In the genomic region with DNA sequence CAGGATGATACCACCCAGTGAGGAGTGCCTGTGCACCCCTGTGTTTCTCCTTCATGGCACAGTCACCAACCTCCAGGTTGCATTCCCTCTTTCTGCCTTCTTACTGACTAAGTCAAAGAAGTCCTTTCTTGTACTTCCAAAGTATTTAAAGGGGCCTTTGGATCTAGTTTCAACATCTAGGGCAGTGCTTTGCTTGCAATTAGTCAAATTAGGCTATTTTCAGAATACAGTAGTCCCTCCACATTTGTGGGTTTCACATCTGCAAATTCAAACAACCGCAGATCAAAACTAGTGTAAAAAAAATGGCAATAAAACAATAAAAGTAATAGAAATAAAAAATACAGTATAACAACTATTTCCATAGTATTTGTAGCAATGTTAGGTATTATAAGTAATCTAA, we compare ENCODE assay signal across 2 cellular contexts.
TF ChIP-seq lines count a peak whose summit lies in the region.

No MANE protein-coding gene starts in this region.

TF ChIP-seq in GM23338, 12 proteins besides CTCF, POLR2A, EP300 and RAD21 (continued from another document):
- TF ChIP-seq, protein P1, sequence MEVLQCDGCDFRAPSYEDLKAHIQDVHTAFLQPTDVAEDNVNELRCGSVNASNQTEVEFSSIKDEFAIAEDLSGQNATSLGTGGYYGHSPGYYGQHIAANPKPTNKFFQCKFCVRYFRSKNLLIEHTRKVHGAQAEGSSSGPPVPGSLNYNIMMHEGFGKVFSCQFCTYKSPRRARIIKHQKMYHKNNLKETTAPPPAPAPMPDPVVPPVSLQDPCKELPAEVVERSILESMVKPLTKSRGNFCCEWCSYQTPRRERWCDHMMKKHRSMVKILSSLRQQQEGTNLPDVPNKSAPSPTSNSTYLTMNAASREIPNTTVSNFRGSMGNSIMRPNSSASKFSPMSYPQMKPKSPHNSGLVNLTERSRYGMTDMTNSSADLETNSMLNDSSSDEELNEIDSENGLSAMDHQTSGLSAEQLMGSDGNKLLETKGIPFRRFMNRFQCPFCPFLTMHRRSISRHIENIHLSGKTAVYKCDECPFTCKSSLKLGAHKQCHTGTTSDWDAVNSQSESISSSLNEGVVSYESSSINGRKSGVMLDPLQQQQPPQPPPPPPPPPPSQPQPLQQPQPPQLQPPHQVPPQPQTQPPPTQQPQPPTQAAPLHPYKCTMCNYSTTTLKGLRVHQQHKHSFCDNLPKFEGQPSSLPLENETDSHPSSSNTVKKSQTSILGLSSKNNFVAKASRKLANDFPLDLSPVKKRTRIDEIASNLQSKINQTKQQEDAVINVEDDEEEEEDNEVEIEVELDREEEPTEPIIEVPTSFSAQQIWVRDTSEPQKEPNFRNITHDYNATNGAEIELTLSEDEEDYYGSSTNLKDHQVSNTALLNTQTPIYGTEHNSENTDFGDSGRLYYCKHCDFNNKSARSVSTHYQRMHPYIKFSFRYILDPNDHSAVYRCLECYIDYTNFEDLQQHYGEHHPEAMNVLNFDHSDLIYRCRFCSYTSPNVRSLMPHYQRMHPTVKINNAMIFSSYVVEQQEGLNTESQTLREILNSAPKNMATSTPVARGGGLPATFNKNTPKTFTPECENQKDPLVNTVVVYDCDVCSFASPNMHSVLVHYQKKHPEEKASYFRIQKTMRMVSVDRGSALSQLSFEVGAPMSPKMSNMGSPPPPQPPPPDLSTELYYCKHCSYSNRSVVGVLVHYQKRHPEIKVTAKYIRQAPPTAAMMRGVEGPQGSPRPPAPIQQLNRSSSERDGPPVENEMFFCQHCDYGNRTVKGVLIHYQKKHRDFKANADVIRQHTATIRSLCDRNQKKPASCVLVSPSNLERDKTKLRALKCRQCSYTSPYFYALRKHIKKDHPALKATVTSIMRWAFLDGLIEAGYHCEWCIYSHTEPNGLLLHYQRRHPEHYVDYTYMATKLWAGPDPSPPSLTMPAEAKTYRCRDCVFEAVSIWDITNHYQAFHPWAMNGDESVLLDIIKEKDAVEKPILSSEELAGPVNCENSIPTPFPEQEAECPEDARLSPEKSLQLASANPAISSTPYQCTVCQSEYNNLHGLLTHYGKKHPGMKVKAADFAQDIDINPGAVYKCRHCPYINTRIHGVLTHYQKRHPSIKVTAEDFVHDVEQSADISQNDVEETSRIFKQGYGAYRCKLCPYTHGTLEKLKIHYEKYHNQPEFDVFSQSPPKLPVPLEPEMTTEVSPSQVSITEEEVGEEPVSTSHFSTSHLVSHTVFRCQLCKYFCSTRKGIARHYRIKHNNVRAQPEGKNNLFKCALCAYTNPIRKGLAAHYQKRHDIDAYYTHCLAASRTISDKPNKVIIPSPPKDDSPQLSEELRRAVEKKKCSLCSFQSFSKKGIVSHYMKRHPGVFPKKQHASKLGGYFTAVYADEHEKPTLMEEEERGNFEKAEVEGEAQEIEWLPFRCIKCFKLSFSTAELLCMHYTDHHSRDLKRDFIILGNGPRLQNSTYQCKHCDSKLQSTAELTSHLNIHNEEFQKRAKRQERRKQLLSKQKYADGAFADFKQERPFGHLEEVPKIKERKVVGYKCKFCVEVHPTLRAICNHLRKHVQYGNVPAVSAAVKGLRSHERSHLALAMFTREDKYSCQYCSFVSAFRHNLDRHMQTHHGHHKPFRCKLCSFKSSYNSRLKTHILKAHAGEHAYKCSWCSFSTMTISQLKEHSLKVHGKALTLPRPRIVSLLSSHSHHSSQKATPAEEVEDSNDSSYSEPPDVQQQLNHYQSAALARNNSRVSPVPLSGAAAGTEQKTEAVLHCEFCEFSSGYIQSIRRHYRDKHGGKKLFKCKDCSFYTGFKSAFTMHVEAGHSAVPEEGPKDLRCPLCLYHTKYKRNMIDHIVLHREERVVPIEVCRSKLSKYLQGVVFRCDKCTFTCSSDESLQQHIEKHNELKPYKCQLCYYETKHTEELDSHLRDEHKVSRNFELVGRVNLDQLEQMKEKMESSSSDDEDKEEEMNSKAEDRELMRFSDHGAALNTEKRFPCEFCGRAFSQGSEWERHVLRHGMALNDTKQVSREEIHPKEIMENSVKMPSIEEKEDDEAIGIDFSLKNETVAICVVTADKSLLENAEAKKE (CRISPR knock-in tag; IDR thresholded peaks at IDR 0.05), result no peak
- TF ChIP-seq, protein P2, sequence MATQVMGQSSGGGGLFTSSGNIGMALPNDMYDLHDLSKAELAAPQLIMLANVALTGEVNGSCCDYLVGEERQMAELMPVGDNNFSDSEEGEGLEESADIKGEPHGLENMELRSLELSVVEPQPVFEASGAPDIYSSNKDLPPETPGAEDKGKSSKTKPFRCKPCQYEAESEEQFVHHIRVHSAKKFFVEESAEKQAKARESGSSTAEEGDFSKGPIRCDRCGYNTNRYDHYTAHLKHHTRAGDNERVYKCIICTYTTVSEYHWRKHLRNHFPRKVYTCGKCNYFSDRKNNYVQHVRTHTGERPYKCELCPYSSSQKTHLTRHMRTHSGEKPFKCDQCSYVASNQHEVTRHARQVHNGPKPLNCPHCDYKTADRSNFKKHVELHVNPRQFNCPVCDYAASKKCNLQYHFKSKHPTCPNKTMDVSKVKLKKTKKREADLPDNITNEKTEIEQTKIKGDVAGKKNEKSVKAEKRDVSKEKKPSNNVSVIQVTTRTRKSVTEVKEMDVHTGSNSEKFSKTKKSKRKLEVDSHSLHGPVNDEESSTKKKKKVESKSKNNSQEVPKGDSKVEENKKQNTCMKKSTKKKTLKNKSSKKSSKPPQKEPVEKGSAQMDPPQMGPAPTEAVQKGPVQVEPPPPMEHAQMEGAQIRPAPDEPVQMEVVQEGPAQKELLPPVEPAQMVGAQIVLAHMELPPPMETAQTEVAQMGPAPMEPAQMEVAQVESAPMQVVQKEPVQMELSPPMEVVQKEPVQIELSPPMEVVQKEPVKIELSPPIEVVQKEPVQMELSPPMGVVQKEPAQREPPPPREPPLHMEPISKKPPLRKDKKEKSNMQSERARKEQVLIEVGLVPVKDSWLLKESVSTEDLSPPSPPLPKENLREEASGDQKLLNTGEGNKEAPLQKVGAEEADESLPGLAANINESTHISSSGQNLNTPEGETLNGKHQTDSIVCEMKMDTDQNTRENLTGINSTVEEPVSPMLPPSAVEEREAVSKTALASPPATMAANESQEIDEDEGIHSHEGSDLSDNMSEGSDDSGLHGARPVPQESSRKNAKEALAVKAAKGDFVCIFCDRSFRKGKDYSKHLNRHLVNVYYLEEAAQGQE (IDR thresholded peaks at IDR 0.05; ENCODE audit: unreplicated experiment), result no peak
- TF ChIP-seq STAT1 (IDR thresholded peaks at IDR 0.05; ENCODE audit: unreplicated experiment) (no peak), EZH2 (IDR thresholded peaks at IDR 0.05; ENCODE audit: low read depth, unreplicated experiment) (no peak), JUNB (IDR thresholded peaks at IDR 0.05; ENCODE audit: unreplicated experiment) (no peak), POLR2AphosphoS5 (IDR thresholded peaks at IDR 0.05; ENCODE audit: low read depth) (no peak)
- TF ChIP-seq, protein P3, sequence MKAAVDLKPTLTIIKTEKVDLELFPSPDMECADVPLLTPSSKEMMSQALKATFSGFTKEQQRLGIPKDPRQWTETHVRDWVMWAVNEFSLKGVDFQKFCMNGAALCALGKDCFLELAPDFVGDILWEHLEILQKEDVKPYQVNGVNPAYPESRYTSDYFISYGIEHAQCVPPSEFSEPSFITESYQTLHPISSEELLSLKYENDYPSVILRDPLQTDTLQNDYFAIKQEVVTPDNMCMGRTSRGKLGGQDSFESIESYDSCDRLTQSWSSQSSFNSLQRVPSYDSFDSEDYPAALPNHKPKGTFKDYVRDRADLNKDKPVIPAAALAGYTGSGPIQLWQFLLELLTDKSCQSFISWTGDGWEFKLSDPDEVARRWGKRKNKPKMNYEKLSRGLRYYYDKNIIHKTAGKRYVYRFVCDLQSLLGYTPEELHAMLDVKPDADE (IDR thresholded peaks at IDR 0.05), result no peak
TF ChIP-seq in GM23338: peak in this region for 0.

TF ChIP-seq in H1, 55 proteins besides CTCF, POLR2A, EP300 and RAD21 (continued from another document):
- TF ChIP-seq RNF2 (IDR thresholded peaks at IDR 0.05; ENCODE audit: borderline replicate concordance, low read depth, low read length, missing control alignments, poor library complexity, severe bottlenecking), result no peak
- no peak for TF ChIP-seq KDM1A (IDR thresholded peaks at IDR 0.05; ENCODE audit: borderline replicate concordance, low read length)
- TF ChIP-seq, protein P4, sequence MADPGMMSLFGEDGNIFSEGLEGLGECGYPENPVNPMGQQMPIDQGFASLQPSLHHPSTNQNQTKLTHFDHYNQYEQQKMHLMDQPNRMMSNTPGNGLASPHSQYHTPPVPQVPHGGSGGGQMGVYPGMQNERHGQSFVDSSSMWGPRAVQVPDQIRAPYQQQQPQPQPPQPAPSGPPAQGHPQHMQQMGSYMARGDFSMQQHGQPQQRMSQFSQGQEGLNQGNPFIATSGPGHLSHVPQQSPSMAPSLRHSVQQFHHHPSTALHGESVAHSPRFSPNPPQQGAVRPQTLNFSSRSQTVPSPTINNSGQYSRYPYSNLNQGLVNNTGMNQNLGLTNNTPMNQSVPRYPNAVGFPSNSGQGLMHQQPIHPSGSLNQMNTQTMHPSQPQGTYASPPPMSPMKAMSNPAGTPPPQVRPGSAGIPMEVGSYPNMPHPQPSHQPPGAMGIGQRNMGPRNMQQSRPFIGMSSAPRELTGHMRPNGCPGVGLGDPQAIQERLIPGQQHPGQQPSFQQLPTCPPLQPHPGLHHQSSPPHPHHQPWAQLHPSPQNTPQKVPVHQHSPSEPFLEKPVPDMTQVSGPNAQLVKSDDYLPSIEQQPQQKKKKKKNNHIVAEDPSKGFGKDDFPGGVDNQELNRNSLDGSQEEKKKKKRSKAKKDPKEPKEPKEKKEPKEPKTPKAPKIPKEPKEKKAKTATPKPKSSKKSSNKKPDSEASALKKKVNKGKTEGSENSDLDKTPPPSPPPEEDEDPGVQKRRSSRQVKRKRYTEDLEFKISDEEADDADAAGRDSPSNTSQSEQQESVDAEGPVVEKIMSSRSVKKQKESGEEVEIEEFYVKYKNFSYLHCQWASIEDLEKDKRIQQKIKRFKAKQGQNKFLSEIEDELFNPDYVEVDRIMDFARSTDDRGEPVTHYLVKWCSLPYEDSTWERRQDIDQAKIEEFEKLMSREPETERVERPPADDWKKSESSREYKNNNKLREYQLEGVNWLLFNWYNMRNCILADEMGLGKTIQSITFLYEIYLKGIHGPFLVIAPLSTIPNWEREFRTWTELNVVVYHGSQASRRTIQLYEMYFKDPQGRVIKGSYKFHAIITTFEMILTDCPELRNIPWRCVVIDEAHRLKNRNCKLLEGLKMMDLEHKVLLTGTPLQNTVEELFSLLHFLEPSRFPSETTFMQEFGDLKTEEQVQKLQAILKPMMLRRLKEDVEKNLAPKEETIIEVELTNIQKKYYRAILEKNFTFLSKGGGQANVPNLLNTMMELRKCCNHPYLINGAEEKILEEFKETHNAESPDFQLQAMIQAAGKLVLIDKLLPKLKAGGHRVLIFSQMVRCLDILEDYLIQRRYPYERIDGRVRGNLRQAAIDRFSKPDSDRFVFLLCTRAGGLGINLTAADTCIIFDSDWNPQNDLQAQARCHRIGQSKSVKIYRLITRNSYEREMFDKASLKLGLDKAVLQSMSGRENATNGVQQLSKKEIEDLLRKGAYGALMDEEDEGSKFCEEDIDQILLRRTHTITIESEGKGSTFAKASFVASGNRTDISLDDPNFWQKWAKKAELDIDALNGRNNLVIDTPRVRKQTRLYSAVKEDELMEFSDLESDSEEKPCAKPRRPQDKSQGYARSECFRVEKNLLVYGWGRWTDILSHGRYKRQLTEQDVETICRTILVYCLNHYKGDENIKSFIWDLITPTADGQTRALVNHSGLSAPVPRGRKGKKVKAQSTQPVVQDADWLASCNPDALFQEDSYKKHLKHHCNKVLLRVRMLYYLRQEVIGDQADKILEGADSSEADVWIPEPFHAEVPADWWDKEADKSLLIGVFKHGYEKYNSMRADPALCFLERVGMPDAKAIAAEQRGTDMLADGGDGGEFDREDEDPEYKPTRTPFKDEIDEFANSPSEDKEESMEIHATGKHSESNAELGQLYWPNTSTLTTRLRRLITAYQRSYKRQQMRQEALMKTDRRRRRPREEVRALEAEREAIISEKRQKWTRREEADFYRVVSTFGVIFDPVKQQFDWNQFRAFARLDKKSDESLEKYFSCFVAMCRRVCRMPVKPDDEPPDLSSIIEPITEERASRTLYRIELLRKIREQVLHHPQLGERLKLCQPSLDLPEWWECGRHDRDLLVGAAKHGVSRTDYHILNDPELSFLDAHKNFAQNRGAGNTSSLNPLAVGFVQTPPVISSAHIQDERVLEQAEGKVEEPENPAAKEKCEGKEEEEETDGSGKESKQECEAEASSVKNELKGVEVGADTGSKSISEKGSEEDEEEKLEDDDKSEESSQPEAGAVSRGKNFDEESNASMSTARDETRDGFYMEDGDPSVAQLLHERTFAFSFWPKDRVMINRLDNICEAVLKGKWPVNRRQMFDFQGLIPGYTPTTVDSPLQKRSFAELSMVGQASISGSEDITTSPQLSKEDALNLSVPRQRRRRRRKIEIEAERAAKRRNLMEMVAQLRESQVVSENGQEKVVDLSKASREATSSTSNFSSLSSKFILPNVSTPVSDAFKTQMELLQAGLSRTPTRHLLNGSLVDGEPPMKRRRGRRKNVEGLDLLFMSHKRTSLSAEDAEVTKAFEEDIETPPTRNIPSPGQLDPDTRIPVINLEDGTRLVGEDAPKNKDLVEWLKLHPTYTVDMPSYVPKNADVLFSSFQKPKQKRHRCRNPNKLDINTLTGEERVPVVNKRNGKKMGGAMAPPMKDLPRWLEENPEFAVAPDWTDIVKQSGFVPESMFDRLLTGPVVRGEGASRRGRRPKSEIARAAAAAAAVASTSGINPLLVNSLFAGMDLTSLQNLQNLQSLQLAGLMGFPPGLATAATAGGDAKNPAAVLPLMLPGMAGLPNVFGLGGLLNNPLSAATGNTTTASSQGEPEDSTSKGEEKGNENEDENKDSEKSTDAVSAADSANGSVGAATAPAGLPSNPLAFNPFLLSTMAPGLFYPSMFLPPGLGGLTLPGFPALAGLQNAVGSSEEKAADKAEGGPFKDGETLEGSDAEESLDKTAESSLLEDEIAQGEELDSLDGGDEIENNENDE (IDR thresholded peaks at IDR 0.05; ENCODE audit: insufficient replicate concordance, low read length), result no peak
- no peak for TF ChIP-seq TAF1 (IDR thresholded peaks at IDR 0.05; ENCODE audit: low read depth, low read length)
- TF ChIP-seq, protein P5, sequence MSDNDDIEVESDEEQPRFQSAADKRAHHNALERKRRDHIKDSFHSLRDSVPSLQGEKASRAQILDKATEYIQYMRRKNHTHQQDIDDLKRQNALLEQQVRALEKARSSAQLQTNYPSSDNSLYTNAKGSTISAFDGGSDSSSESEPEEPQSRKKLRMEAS (IDR thresholded peaks at IDR 0.05), result no peak
- no peak for TF ChIP-seq NANOG (IDR thresholded peaks at IDR 0.05; ENCODE audit: insufficient read depth, low read depth, low read length, poor library complexity, severe bottlenecking)
